ENCODE assay signal across 28 cellular contexts in genomic region chr6:157995458-157995857, GRCh38. TPM values are rescaled to one million over a fixed set of nuclear protein-coding genes. Genes with fewer than 3 reads are reported as not detected.
DNase-seq lines count a peak whose midpoint lies in the region; ATAC-seq, FAIRE-seq and TF ChIP-seq lines count a peak whose summit lies in the region.
"Had no signal": no experiment of that assay in that cellular context is flagged by ENCODE, and none has a peak within 500 bp of the region (broad histone marks: within the 10 kb centered on the region; RNA-seq: fewer than 3 reads in every experiment).

No MANE protein-coding gene starts in this region.

- DNase-seq in CD14-positive monocyte (ENCODE audit: low spot score) = peak; percentile 12
- DNase-seq in NCI-H2171 treated with DMSO at 0.1 percent for 48 hours (lab: John Stamatoyannopoulos, UW) = peak; percentile 94
- DNase-seq in astrocyte (ENCODE audit: low read depth) = no peak
- DNase-seq in nephron progenitor cell = no peak
- DNase-seq in OCI-LY7 (ENCODE audit: low spot score) = no peak
- no peak for DNase-seq in effector CD8-positive, alpha-beta T cell (lab: John Stamatoyannopoulos, UW)
- DNase-seq in middle frontal gyrus (ENCODE audit: extremely low spot score, low spot score) = no peak
- DNase-seq: activated B cell treated with CpG ODN at 0.5 μM for 24 hours; activated CD4-positive, alpha-beta T cell treated with anti-CD3 and anti-CD28 coated beads, Interleukin-2, amount 50 U/mL, for 4 hours; activated CD8-positive, alpha-beta memory T cell treated with anti-CD3 and anti-CD28 coated beads, Interleukin-2, amount 50 U/mL, for 4 hours; activated naive CD8-positive, alpha-beta T cell treated with anti-CD3 and anti-CD28 coated beads, Interleukin-2, amount 10 ng/mL, durations not matched to agents 7 days and 5 days; cerebellar nuclear complex; H7; Karpas-422; left colon; NCI-H187; NCI-H774; OCI-M1; SHP77; T-helper 9 cell had no signal

- H3K27me3 Mint-ChIP-seq in CD14-positive monocyte (ENCODE audit: low read depth in 3 of 3) (peaks cover 0 to 6% (median 4%) of the 10 kb centered on the region in 3 donors), astrocyte (ENCODE audit: low read depth, unreplicated experiment) (no peaks in the 10 kb centered on the region), nephron progenitor cell (ENCODE audit: low read depth, poor library complexity) (peaks cover 6% of the 10 kb centered on the region)
- H3K27me3 Mint-ChIP-seq: activated B cell treated with CpG ODN at 0.5 μM for 24 hours; activated naive CD8-positive, alpha-beta T cell treated with anti-CD3 and anti-CD28 coated beads, Interleukin-2, amount 10 ng/mL, durations not matched to agents 7 days and 5 days; stimulated activated naive CD8-positive, alpha-beta T cell treated with anti-CD3 and anti-CD28 coated beads, Interleukin-15, Interleukin-2, amounts not matched to agents 100 ng/mL and 50 ng/mL, for 24 hours; type B pancreatic cell had no signal

- H3K4me3 ChIP-seq in astrocyte (ENCODE audit: insufficient read depth, low read depth, low read length) = no peak overlapping the region
- no peak overlapping the region for H3K4me3 ChIP-seq in OCI-LY7 (ENCODE audit: low read depth, low read length, poor library complexity, severe bottlenecking)
- H3K4me3 ChIP-seq: pancreas, right lobe of liver had no signal

- H3K27ac Mint-ChIP-seq in CD14-positive monocyte = no peak overlapping the region
- peak overlapping the region; percentile 15 for H3K27ac Mint-ChIP-seq in astrocyte (ENCODE audit: unreplicated experiment)
- H3K27ac Mint-ChIP-seq in nephron progenitor cell = peak overlapping the region; percentile 18
- H3K27ac Mint-ChIP-seq: activated B cell treated with CpG ODN at 0.5 μM for 24 hours; activated naive CD8-positive, alpha-beta T cell treated with anti-CD3 and anti-CD28 coated beads, Interleukin-2, amount 10 ng/mL, durations not matched to agents 7 days and 5 days; stimulated activated naive CD8-positive, alpha-beta T cell treated with anti-CD3 and anti-CD28 coated beads, Interleukin-15, Interleukin-2, amounts not matched to agents 100 ng/mL and 50 ng/mL, for 24 hours had no signal

- no peak for FAIRE-seq in astrocyte (lab: Jason Lieb, UNC)
- FAIRE-seq: GM12891, pancreas had no signal

- H3K36me3 ChIP-seq in astrocyte (ENCODE audit: insufficient read depth, low read length) (peaks cover 3% of the 10 kb centered on the region), OCI-LY7 (ENCODE audit: insufficient read depth, low read length) (no peaks in the 10 kb centered on the region)
- H3K36me3 ChIP-seq: pancreas, right lobe of liver had no signal

- H3K9me3 Mint-ChIP-seq in CD14-positive monocyte (peaks cover 0 to 2% (median 0%) of the 10 kb centered on the region in 7 donors), astrocyte (ENCODE audit: unreplicated experiment) (no peaks in the 10 kb centered on the region), nephron progenitor cell (no peaks in the 10 kb centered on the region)
- H3K9me3 Mint-ChIP-seq: activated B cell treated with CpG ODN at 0.5 μM for 24 hours; activated naive CD8-positive, alpha-beta T cell treated with anti-CD3 and anti-CD28 coated beads, Interleukin-2, amount 10 ng/mL, durations not matched to agents 7 days and 5 days; nephron; stimulated activated naive CD8-positive, alpha-beta T cell treated with anti-CD3 and anti-CD28 coated beads, Interleukin-15, Interleukin-2, amounts not matched to agents 100 ng/mL and 50 ng/mL, for 24 hours had no signal

- no peak overlapping the region for H2AFZ ChIP-seq in astrocyte (ENCODE audit: low read depth, low read length)
- H2AFZ ChIP-seq in OCI-LY7 (ENCODE audit: low read length) = no peak overlapping the region

- H3K36me3 Mint-ChIP-seq in CD14-positive monocyte (no peaks in the 10 kb centered on the region), astrocyte (ENCODE audit: low read depth, unreplicated experiment) (peaks cover 2% of the 10 kb centered on the region), nephron progenitor cell (ENCODE audit: low read depth) (no peaks in the 10 kb centered on the region)

- H3K9me3 ChIP-seq in astrocyte (ENCODE audit: insufficient read depth, low read depth, low read length) (no peaks in the 10 kb centered on the region), OCI-LY7 (ENCODE audit: low read length) (no peaks in the 10 kb centered on the region)
- H3K9me3 ChIP-seq: pancreas, right lobe of liver had no signal

- H4K20me1 ChIP-seq in astrocyte (ENCODE audit: insufficient read depth, low read length) = peaks cover 89% of the 10 kb centered on the region
- H4K20me1 ChIP-seq in OCI-LY7 (ENCODE audit: insufficient read depth, low read length) = no peaks in the 10 kb centered on the region

- H3K4me1 ChIP-seq in astrocyte (ENCODE audit: insufficient read depth, low read length) = peaks cover 25% of the 10 kb centered on the region
- H3K4me1 ChIP-seq in OCI-LY7 (ENCODE audit: insufficient read depth, low read length, poor library complexity, severe bottlenecking) = peaks cover 4% of the 10 kb centered on the region

- H3K27ac ChIP-seq in astrocyte (ENCODE audit: low read depth, low read length) = no peak overlapping the region
- H3K27ac ChIP-seq in OCI-LY7 (ENCODE audit: low read depth, low read length, poor library complexity, severe bottlenecking) = no peak overlapping the region
- H3K27ac ChIP-seq: epithelial cell of prostate, pancreas, right lobe of liver had no signal

- no peak overlapping the region for H3K4me2 ChIP-seq in astrocyte (ENCODE audit: low read length)
- no peak overlapping the region for H3K4me2 ChIP-seq in OCI-LY7 (ENCODE audit: low read length)

- TF ChIP-seq CTCF in CD14-positive monocyte (IDR thresholded peaks at IDR 0.05) = no peak
- TF ChIP-seq CTCF in astrocyte (IDR thresholded peaks at IDR 0.05; ENCODE audit: insufficient read depth, low read depth, low read length) = no peak
- TF ChIP-seq CTCF in nephron progenitor cell (IDR thresholded peaks at IDR 0.05) = no peak
- no peak for TF ChIP-seq CTCF in OCI-LY7 (conservative IDR thresholded peaks at IDR 0.05; ENCODE audit: low read length)

- BruUV-seq in OCI-LY7 (replicated peaks; lab: Mats Ljungman, UMichigan) = no TSS peak

- no peak for ATAC-seq in GM18511 (IDR thresholded peaks at IDR 0.05; ENCODE audit: unreplicated experiment)
- ATAC-seq: left colon, pancreas, right lobe of liver had no signal

- POLR2A ChIA-PET in OCI-LY7 (lab: Charles Lee) = no interaction called here

- intact Hi-C loops in CD14-positive monocyte (cut with micrococcal nuclease) = no loop called here
- intact Hi-C loops in OCI-LY7 (cut with micrococcal nuclease; ENCODE audit: unreplicated experiment) = no loop called here

- peaks cover 5% of the 10 kb centered on the region for H3K4me1 Mint-ChIP-seq in CD14-positive monocyte
- peaks cover 41% of the 10 kb centered on the region for H3K4me1 Mint-ChIP-seq in astrocyte (ENCODE audit: low read depth, unreplicated experiment)
- peaks cover 56% of the 10 kb centered on the region for H3K4me1 Mint-ChIP-seq in nephron progenitor cell

- no peak overlapping the region for H3K4me3 Mint-ChIP-seq in CD14-positive monocyte
- no peak overlapping the region for H3K4me3 Mint-ChIP-seq in astrocyte (ENCODE audit: unreplicated experiment)
- H3K4me3 Mint-ChIP-seq in nephron progenitor cell = no peak overlapping the region
- H3K4me3 Mint-ChIP-seq: activated B cell treated with CpG ODN at 0.5 μM for 24 hours; activated naive CD8-positive, alpha-beta T cell treated with anti-CD3 and anti-CD28 coated beads, Interleukin-2, amount 10 ng/mL, durations not matched to agents 7 days and 5 days; nephron; stimulated activated naive CD8-positive, alpha-beta T cell treated with anti-CD3 and anti-CD28 coated beads, Interleukin-15, Interleukin-2, amounts not matched to agents 100 ng/mL and 50 ng/mL, for 24 hours; type B pancreatic cell had no signal

- CTCF ChIA-PET in OCI-LY7 (lab: Charles Lee; ENCODE audit: unreplicated experiment) = no interaction called here

- no peaks in the 10 kb centered on the region for H3K9me2 ChIP-seq in OCI-LY7 (ENCODE audit: insufficient read depth, low read length)

- peaks cover 100% of the 10 kb centered on the region for H3K79me2 ChIP-seq in astrocyte (ENCODE audit: insufficient read depth, low read length)
- H3K79me2 ChIP-seq in OCI-LY7 (ENCODE audit: insufficient read depth, low read depth, low read length) = no peaks in the 10 kb centered on the region

- H3K27me3 ChIP-seq in astrocyte (ENCODE audit: insufficient read depth, low read length) = no peaks in the 10 kb centered on the region
- H3K27me3 ChIP-seq: pancreas, right lobe of liver had no signal

- H3K9ac ChIP-seq in astrocyte (ENCODE audit: low read length) = no peak overlapping the region

RNA-seq across cellular contexts. Expression of gene SYNJ2, which starts 13.8 kb away (rescaled TPM):
- polyA plus RNA-seq in CD14-positive monocyte = 1 to 10 TPM in 1 of 2 donors, under 1 TPM in 1; 0.82 to 1.6 TPM
- total RNA-seq in astrocyte (28.4 and 31.8 TPM in 2 replicates), OCI-LY7 (2022) (0.09 and 0.21 TPM in 2 replicates)
- not detected in 2 replicates for total RNA-seq in OCI-LY7 (2014; rRNA removed; shearing (Covaris generic))

Comparison
In these comparisons a context has a peak if more than half of its experiments do, and no peak if none do; other contexts are left out.
1. DNase-seq: peak in CD14-positive monocyte (single experiment) and NCI-H2171 treated with DMSO at 0.1 percent for 48 hours (single experiment); none in astrocyte (single experiment), nephron progenitor cell (single experiment), OCI-LY7 (single experiment), effector CD8-positive, alpha-beta T cell (single experiment) and middle frontal gyrus (single experiment).
2. H3K27ac Mint-ChIP-seq: peak in astrocyte (single experiment) and nephron progenitor cell (single experiment); none in CD14-positive monocyte (0 of 7).
3. RNA of gene SYNJ2, which starts 13.8 kb away (total RNA-seq): 28.4 to 31.8 TPM in astrocyte; 0.09 to 0.21 TPM in OCI-LY7; every median in the first group is over 10 times any median in the second.